8 cellular contexts compared by ENCODE assay signal in the genomic region with DNA sequence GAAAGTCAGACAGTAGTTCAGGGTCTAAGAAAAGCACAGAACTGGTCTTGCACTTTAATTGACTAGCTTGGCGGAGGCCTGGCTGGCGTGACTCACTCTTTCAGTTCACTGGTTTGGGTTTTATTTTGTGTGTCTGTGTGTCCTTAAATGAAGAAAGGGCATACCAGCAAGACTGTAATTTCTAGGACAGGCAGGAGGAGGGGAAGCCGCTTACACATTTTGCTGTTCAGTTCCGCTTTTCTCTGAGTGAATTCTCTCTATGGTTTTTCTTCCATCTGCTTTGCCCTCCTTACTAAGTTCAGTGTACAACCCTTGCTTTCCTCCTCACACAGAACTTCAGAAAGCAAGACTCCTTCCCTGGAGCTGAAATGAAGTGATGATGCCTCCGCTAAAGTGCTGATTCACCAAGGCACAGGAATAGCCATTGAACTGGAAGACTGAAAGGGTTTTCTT.
DNase-seq lines count a peak whose midpoint lies in the region; ATAC-seq, FAIRE-seq and TF ChIP-seq lines count a peak whose summit lies in the region.

No MANE protein-coding gene starts in this region.

- no peak for TF ChIP-seq POLR2A in K562 (conservative IDR thresholded peaks at IDR 0.05)
- TF ChIP-seq POLR2A in H54 (IDR thresholded peaks at IDR 0.05; ENCODE audit: low read depth, low read length) = no peak

- H3K27me3 ChIP-seq in K562 (ENCODE audit: control insufficient read depth in 2 of 2, insufficient read depth in 2 of 2, low read length in 2 of 2) = no peaks in the 10 kb centered on the region

- peak; percentile 88 to 93 for DNase-seq in AML-193 (lab: John Stamatoyannopoulos, UW)
- no peak for DNase-seq in K562 (ENCODE audit: extremely low read depth in 1 of 4, low spot score in 3 of 4)
- DNase-seq in naive B cell = peak; percentile 54
- no peak for DNase-seq in cerebellar cortex (ENCODE audit: low spot score)
- DNase-seq in H54 (ENCODE audit: insufficient read length, low spot score) = no peak
- no peak for DNase-seq in activated T-cell treated with anti-CD3 and anti-CD28 coated beads for 4 hours

- H3K9ac ChIP-seq in K562 (ENCODE audit: insufficient read depth in 1 of 2, low read depth in 2 of 2, low read length in 2 of 2) = no peak overlapping the region

- H4K20me1 ChIP-seq in K562 (replicated peaks; ENCODE audit: control insufficient read depth, insufficient read depth, low read length) = no peaks in the 10 kb centered on the region

- ATAC-seq in GM19438 (IDR thresholded peaks at IDR 0.05; ENCODE audit: low read depth, unreplicated experiment) (peak; percentile 50), HG03439 (IDR thresholded peaks at IDR 0.05; ENCODE audit: unreplicated experiment) (peak; percentile 41), K562 (no peak), naive B cell (ENCODE audit: low read depth in 2 of 2) (peak; percentile 24 to 29)

- peaks cover 3% of the 10 kb centered on the region; the same call in 2 of the 3 replicates for H3K79me2 ChIP-seq in K562 (ENCODE audit: control insufficient read depth, insufficient read depth, low read length)

- TF ChIP-seq EP300 in K562 (IDR thresholded peaks at IDR 0.05; ENCODE audit: low read length) = no peak

- TF ChIP-seq CTCF in K562 (IDR thresholded peaks at IDR 0.05 in 2 of 3, conservative IDR thresholded peaks at IDR 0.05 in 1 of 3; ENCODE audit: insufficient read depth in 2 of 3, low read depth in 1 of 3, low read length in 3 of 3) = no peak

- CTCF ChIA-PET in K562 (lab: Yijun Ruan, JAX; ENCODE audit: low intra/inter-chr PET ratio) = no interaction called here

- no peak for FAIRE-seq in K562 (lab: Jason Lieb, UNC)
- no peak for FAIRE-seq in H54 (lab: Jason Lieb, UNC)

- H3K36me3 ChIP-seq in K562 (ENCODE audit: control insufficient read depth, insufficient read depth, low read length) = peaks cover 25% of the 10 kb centered on the region; the same call in 2 of the 3 replicates

- H3K9me3 ChIP-seq in K562 (replicated peaks; ENCODE audit: control insufficient read depth, insufficient read depth, low read depth, low read length) = no peaks in the 10 kb centered on the region

- peak overlapping the region; percentile 39 for H2AFZ ChIP-seq in K562 (ENCODE audit: low read depth, low read length)

- POLR2A ChIA-PET in K562 (lab: Yijun Ruan, JAX) = interaction anchor here (0.6 kb wide), 1 partner anchor 1391 kb away, joined by 3 read pairs; no protein-coding TSS in a partner anchor

- intact Hi-C loops in K562 (cut with micrococcal nuclease) = loop anchor here (10.0 kb wide), 2 partner anchors 103 to 543 kb away; no protein-coding TSS in a partner anchor

- no peak; a peak in 1 of 4 replicates for TF ChIP-seq RAD21 in K562 (CRISPR knock-in tag; conservative IDR thresholded peaks at IDR 0.05 in 1 of 2, IDR thresholded peaks at IDR 0.05 in 1 of 2)

- no TSS peak for BruUV-seq in K562 (replicated peaks; lab: Mats Ljungman, UMichigan)

- no peaks in the 10 kb centered on the region for H3K9me3 Mint-ChIP-seq in naive B cell

- H3K4me1 ChIP-seq in K562 (replicated peaks in 1 of 2; ENCODE audit: control insufficient read depth in 2 of 2, insufficient read depth in 2 of 2, low read length in 2 of 2) = peaks cover 0 to 18% of the 10 kb centered on the region in 2 experiments; a peak in 3 of 5 replicates

- no peak overlapping the region for H3K4me2 ChIP-seq in K562 (ENCODE audit: insufficient read depth, low read length)

- peaks cover 45 to 63% (median 49%) of the 10 kb centered on the region in 3 donors for H3K4me1 Mint-ChIP-seq in naive B cell

- 71% methylated on average over 5 of the region's 5 CpGs for WGBS in K562 (ENCODE audit: insufficient coverage, low coverage, missing lambda C conversion rate)

- peaks cover 8 to 36% of the 10 kb centered on the region in 2 donors for H3K36me3 Mint-ChIP-seq in naive B cell

- peak overlapping the region; percentile 36 to 88 (median 61) for H3K4me3 Mint-ChIP-seq in naive B cell

- in situ Hi-C loops in K562 (cut with MboI) = no loop called here

- H3K27ac Mint-ChIP-seq in naive B cell = peak overlapping the region; percentile 56 to 99 (median 92)

- no peaks in the 10 kb centered on the region for H3K9me1 ChIP-seq in K562 (ENCODE audit: control insufficient read depth, insufficient read depth, low read length)

- H3K4me3 ChIP-seq in K562 = no peak overlapping the region

- no peaks in the 10 kb centered on the region for H3K27me3 Mint-ChIP-seq in naive B cell

- 0 out of 3 replicates have a peak overlapping the region, but pooled peaks have one; percentile 13 for H3K27ac ChIP-seq in K562 (ENCODE audit: extremely low read depth, low read depth, low read length)

TF ChIP-seq in K562, 482 proteins besides CTCF, POLR2A, EP300 and RAD21:
- TF ChIP-seq C11orf30 (IDR thresholded peaks at IDR 0.05; ENCODE audit: low read depth) (peak; percentile 48), KHSRP (IDR thresholded peaks at IDR 0.05) (no peak), BHLHE40 (IDR thresholded peaks at IDR 0.05; ENCODE audit: low read length) (no peak), CREB1 (IDR thresholded peaks at IDR 0.05) (no peak), CREB1 (CRISPR knock-in tag; IDR thresholded peaks at IDR 0.05) (no peak), SPI1 (IDR thresholded peaks at IDR 0.05; ENCODE audit: borderline replicate concordance, low read depth, low read length) (peak; percentile 68), SMARCA4 (IDR thresholded peaks at IDR 0.05) (no peak), NFE2 (IDR thresholded peaks at IDR 0.05; ENCODE audit: low read depth) (peak; percentile 61; the same call in 1 of the 2 replicates), MAFG (tag; conservative IDR thresholded peaks at IDR 0.05) (peak; percentile 47), MCM3 (IDR thresholded peaks at IDR 0.05) (no peak), ZNF316 (IDR thresholded peaks at IDR 0.05) (peak; percentile 27; the same call in 1 of the 2 replicates), ZBED1 (IDR thresholded peaks at IDR 0.05) (no peak), ZNF778 (CRISPR knock-in tag; IDR thresholded peaks at IDR 0.05) (no peak), TCF3 (CRISPR knock-in tag; IDR thresholded peaks at IDR 0.05) (no peak), RUNX1 (IDR thresholded peaks at IDR 0.05; ENCODE audit: low read depth) (no peak), ESRRB (CRISPR knock-in tag; IDR thresholded peaks at IDR 0.05; ENCODE audit: borderline replicate concordance) (no peak), SRSF1 (IDR thresholded peaks at IDR 0.05; ENCODE audit: low read depth, low read length) (no peak), GATAD2B (IDR thresholded peaks at IDR 0.05; ENCODE audit: borderline replicate concordance) (no peak)
- TF ChIP-seq, protein P1, sequence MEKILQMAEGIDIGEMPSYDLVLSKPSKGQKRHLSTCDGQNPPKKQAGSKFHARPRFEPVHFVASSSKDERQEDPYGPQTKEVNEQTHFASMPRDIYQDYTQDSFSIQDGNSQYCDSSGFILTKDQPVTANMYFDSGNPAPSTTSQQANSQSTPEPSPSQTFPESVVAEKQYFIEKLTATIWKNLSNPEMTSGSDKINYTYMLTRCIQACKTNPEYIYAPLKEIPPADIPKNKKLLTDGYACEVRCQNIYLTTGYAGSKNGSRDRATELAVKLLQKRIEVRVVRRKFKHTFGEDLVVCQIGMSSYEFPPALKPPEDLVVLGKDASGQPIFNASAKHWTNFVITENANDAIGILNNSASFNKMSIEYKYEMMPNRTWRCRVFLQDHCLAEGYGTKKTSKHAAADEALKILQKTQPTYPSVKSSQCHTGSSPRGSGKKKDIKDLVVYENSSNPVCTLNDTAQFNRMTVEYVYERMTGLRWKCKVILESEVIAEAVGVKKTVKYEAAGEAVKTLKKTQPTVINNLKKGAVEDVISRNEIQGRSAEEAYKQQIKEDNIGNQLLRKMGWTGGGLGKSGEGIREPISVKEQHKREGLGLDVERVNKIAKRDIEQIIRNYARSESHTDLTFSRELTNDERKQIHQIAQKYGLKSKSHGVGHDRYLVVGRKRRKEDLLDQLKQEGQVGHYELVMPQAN (IDR thresholded peaks at IDR 0.05; ENCODE audit: borderline replicate concordance) = no peak
- TF ChIP-seq, protein P2, sequence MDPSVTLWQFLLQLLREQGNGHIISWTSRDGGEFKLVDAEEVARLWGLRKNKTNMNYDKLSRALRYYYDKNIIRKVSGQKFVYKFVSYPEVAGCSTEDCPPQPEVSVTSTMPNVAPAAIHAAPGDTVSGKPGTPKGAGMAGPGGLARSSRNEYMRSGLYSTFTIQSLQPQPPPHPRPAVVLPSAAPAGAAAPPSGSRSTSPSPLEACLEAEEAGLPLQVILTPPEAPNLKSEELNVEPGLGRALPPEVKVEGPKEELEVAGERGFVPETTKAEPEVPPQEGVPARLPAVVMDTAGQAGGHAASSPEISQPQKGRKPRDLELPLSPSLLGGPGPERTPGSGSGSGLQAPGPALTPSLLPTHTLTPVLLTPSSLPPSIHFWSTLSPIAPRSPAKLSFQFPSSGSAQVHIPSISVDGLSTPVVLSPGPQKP (CRISPR knock-in tag; IDR thresholded peaks at IDR 0.05) = no peak
- TF ChIP-seq, protein P3, sequence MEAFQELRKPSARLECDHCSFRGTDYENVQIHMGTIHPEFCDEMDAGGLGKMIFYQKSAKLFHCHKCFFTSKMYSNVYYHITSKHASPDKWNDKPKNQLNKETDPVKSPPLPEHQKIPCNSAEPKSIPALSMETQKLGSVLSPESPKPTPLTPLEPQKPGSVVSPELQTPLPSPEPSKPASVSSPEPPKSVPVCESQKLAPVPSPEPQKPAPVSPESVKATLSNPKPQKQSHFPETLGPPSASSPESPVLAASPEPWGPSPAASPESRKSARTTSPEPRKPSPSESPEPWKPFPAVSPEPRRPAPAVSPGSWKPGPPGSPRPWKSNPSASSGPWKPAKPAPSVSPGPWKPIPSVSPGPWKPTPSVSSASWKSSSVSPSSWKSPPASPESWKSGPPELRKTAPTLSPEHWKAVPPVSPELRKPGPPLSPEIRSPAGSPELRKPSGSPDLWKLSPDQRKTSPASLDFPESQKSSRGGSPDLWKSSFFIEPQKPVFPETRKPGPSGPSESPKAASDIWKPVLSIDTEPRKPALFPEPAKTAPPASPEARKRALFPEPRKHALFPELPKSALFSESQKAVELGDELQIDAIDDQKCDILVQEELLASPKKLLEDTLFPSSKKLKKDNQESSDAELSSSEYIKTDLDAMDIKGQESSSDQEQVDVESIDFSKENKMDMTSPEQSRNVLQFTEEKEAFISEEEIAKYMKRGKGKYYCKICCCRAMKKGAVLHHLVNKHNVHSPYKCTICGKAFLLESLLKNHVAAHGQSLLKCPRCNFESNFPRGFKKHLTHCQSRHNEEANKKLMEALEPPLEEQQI (IDR thresholded peaks at IDR 0.05) = no peak

Comparison
In these comparisons a context has a peak if more than half of its experiments do, and no peak if none do; other contexts are left out.
1. DNase-seq: peak in AML-193 (2 of 2) and naive B cell (single experiment); none in K562 (0 of 4), cerebellar cortex (single experiment), H54 (single experiment) and activated T-cell treated with anti-CD3 and anti-CD28 coated beads for 4 hours (single experiment).